8 cellular contexts compared by ENCODE assay signal in the genomic region with DNA sequence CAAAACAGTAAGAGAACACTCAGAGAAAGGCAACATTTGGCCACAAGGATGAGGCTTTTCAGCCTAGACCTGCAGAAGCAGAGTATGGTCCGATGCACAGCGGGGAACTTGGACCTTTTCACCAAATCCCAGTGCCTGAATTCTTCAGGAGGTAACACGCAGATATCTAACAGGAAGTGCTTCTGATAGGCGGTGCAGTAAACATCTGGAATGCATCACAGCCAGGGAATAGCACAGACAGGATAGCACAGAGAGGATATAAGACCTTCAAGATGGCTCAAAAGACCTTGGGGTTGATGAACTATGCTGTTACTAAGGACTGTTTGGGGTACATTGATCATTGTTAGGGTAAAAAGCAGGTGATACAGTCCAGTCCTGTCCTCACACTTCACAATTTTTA. TPM values are rescaled to one million over a fixed set of nuclear protein-coding genes. Genes with fewer than 3 reads are reported as not detected.
DNase-seq lines count a peak whose midpoint lies in the region; ATAC-seq and TF ChIP-seq lines count a peak whose summit lies in the region.

No MANE protein-coding gene starts in this region.

- peaks cover 66% of the 10 kb centered on the region for H3K79me2 ChIP-seq in ACC112 (ENCODE audit: control insufficient read depth, insufficient read depth, low read length, unreplicated experiment)

- H3K36me3 ChIP-seq in ACC112 (ENCODE audit: insufficient read depth, low read length) (peaks cover 6% of the 10 kb centered on the region; the same call in 1 of the 2 replicates), HEK293 (ENCODE audit: control insufficient read depth in 2 of 2, insufficient read depth in 1 of 2, low read length in 2 of 2) (peaks cover 10 to 54% of the 10 kb centered on the region in 2 experiments; a peak in 2 of 3 replicates)

- H3K4me3 ChIP-seq in ACC112 (ENCODE audit: low read depth, low read length) (peak overlapping the region; percentile 91), HEK293 (ENCODE audit: low read depth, low read length) (peak overlapping the region; percentile 95; the same call in 1 of the 2 replicates), cardiac fibroblast (replicated peaks in 1 of 2; ENCODE audit: low read depth in 2 of 2, low read length in 2 of 2) (peak overlapping the region; percentile 96 to 97), mononuclear cell (ENCODE audit: low read length) (peak overlapping the region; percentile 92)

- H3K27me3 ChIP-seq in ACC112 (ENCODE audit: insufficient read depth, low read length) = no peaks in the 10 kb centered on the region
- no peaks in the 10 kb centered on the region for H3K27me3 ChIP-seq in mononuclear cell (ENCODE audit: insufficient read depth, low read length)

- TF ChIP-seq CTCF in HEK293 (tag by site-specific recombination; IDR thresholded peaks at IDR 0.05) (no peak), cardiac fibroblast (IDR thresholded peaks at IDR 0.05; ENCODE audit: low read depth, low read length) (no peak), omental fat pad (IDR thresholded peaks at IDR 0.05) (no peak)

- POLR2A ChIA-PET in HEK293 (lab: Yijun Ruan, JAX) = interaction anchor here (0.6 to 4.6 kb wide), 3 partner anchors 56 to 125 kb away, joined by 3 to 23 read pairs (median 4); a partner anchor contains a TSS

- H3K27ac ChIP-seq in ACC112 (ENCODE audit: low read depth, low read length) (no peak overlapping the region), HEK293 (ENCODE audit: extremely low read depth, low read depth, low read length) (no peak overlapping the region)

- H2AFZ ChIP-seq in ACC112 (ENCODE audit: low read length, unreplicated experiment) = no peak overlapping the region

- CTCF ChIA-PET in HEK293 (lab: Yijun Ruan, JAX) = interaction anchor here (0.6 to 2.4 kb wide), 11 partner anchors 12 to 271 kb away, joined by 3 to 7 read pairs (median 4); a partner anchor contains a TSS

- peaks cover 59% of the 10 kb centered on the region for H3K4me1 ChIP-seq in ACC112 (ENCODE audit: control insufficient read depth, insufficient read depth, low read length, unreplicated experiment)
- peaks cover 17% of the 10 kb centered on the region for H3K4me1 ChIP-seq in HEK293 (ENCODE audit: control insufficient read depth, insufficient read depth, low read length)
- peaks cover 74% of the 10 kb centered on the region for H3K4me1 ChIP-seq in mononuclear cell (ENCODE audit: insufficient read depth, low read length)

- ATAC-seq in omental fat pad (ENCODE audit: low FRiP score) = no peak
- no peak for ATAC-seq in GM21619 (IDR thresholded peaks at IDR 0.05; ENCODE audit: unreplicated experiment)

- H3K9me3 ChIP-seq in HEK293 (ENCODE audit: control insufficient read depth, insufficient read depth, low read depth, low read length) (no peaks in the 10 kb centered on the region), mononuclear cell (ENCODE audit: low read depth, low read length) (no peaks in the 10 kb centered on the region)

- DNase-seq in cardiac fibroblast (ENCODE audit: low read depth in 2 of 2) (peak in 1 of 2 donors; percentile 39), NCI-H1436 treated with DMSO at 0.1 percent for 48 hours (lab: John Stamatoyannopoulos, UW) (no peak), omental fat pad (ENCODE audit: low spot score) (no peak), kidney glomerular epithelial cell (lab: John Stamatoyannopoulos, UW) (no peak)

TF ChIP-seq in HEK293, 187 proteins besides CTCF, POLR2A, EP300 and RAD21:
- TF ChIP-seq ZNF600 (tag by site-specific recombination; IDR thresholded peaks at IDR 0.05) (no peak), ZNF221 (tag by site-specific recombination; IDR thresholded peaks at IDR 0.05; ENCODE audit: borderline replicate concordance) (no peak), ZFHX2 (tag by site-specific recombination; conservative IDR thresholded peaks at IDR 0.05) (no peak), ZNF311 (tag by site-specific recombination; IDR thresholded peaks at IDR 0.05; ENCODE audit: borderline replicate concordance) (no peak), ZNF555 (tag by site-specific recombination; conservative IDR thresholded peaks at IDR 0.05) (no peak), ZNF624 (tag by site-specific recombination; IDR thresholded peaks at IDR 0.05) (no peak), ZNF350 (tag by site-specific recombination; IDR thresholded peaks at IDR 0.05) (no peak), ZNF514 (tag by site-specific recombination; IDR thresholded peaks at IDR 0.05) (no peak), ZFP69B (tag by site-specific recombination; IDR thresholded peaks at IDR 0.05) (no peak), ZNF394 (tag by site-specific recombination; IDR thresholded peaks at IDR 0.05; ENCODE audit: borderline replicate concordance) (no peak), ZNF23 (tag by site-specific recombination; IDR thresholded peaks at IDR 0.05; ENCODE audit: borderline replicate concordance) (no peak), ZNF776 (tag by site-specific recombination; IDR thresholded peaks at IDR 0.05; ENCODE audit: borderline replicate concordance) (no peak), ZBTB48 (tag by site-specific recombination; IDR thresholded peaks at IDR 0.05) (no peak), KLF9 (tag by site-specific recombination; IDR thresholded peaks at IDR 0.05; ENCODE audit: low read depth) (no peak), ZNF623 (tag by site-specific recombination; IDR thresholded peaks at IDR 0.05) (no peak), ZFP37 (tag by site-specific recombination; IDR thresholded peaks at IDR 0.05) (no peak)
- TF ChIP-seq, protein P1, sequence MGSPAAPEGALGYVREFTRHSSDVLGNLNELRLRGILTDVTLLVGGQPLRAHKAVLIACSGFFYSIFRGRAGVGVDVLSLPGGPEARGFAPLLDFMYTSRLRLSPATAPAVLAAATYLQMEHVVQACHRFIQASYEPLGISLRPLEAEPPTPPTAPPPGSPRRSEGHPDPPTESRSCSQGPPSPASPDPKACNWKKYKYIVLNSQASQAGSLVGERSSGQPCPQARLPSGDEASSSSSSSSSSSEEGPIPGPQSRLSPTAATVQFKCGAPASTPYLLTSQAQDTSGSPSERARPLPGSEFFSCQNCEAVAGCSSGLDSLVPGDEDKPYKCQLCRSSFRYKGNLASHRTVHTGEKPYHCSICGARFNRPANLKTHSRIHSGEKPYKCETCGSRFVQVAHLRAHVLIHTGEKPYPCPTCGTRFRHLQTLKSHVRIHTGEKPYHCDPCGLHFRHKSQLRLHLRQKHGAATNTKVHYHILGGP (tag by site-specific recombination; IDR thresholded peaks at IDR 0.05) = no peak
- TF ChIP-seq, protein P2, sequence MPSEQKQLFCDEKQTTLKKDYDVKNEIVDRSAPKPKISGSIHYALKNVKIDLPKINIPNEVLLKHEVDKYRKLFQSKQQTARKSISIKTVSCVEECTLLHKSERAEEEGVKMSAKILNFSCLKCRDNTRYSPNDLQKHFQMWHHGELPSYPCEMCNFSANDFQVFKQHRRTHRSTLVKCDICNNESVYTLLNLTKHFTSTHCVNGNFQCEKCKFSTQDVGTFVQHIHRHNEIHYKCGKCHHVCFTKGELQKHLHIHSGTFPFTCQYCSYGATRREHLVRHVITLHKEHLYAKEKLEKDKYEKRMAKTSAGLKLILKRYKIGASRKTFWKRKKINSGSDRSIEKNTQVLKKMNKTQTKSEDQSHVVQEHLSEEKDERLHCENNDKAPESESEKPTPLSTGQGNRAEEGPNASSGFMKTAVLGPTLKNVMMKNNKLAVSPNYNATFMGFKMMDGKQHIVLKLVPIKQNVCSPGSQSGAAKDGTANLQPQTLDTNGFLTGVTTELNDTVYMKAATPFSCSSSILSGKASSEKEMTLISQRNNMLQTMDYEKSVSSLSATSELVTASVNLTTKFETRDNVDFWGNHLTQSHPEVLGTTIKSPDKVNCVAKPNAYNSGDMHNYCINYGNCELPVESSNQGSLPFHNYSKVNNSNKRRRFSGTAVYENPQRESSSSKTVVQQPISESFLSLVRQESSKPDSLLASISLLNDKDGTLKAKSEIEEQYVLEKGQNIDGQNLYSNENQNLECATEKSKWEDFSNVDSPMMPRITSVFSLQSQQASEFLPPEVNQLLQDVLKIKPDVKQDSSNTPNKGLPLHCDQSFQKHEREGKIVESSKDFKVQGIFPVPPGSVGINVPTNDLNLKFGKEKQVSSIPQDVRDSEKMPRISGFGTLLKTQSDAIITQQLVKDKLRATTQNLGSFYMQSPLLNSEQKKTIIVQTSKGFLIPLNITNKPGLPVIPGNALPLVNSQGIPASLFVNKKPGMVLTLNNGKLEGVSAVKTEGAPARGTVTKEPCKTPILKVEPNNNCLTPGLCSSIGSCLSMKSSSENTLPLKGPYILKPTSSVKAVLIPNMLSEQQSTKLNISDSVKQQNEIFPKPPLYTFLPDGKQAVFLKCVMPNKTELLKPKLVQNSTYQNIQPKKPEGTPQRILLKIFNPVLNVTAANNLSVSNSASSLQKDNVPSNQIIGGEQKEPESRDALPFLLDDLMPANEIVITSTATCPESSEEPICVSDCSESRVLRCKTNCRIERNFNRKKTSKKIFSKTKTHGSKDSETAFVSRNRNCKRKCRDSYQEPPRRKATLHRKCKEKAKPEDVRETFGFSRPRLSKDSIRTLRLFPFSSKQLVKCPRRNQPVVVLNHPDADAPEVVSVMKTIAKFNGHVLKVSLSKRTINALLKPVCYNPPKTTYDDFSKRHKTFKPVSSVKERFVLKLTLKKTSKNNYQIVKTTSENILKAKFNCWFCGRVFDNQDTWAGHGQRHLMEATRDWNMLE (tag by site-specific recombination; conservative IDR thresholded peaks at IDR 0.05; ENCODE audit: low read depth) = no peak

RNA-seq across cellular contexts. Expression of a gene that starts 1.7 kb away (rescaled TPM):
- 51.6 TPM for total RNA-seq in mononuclear cell
- total RNA-seq in omental fat pad = 10 to 100 TPM; 34.5 to 52.1 (median 43.2) TPM

RNA-seq across cellular contexts. Expression of a gene that starts 1.9 kb away (rescaled TPM):
- total RNA-seq in mononuclear cell (65.4 TPM), omental fat pad (100 to 1,000 TPM in 3 of 4 donors, 10 to 100 TPM in 1; 80.9 to 117 (median 105) TPM)

RNA-seq across cellular contexts. Expression of a gene that starts 41.3 kb away (rescaled TPM):
- 80.5 TPM for total RNA-seq in mononuclear cell
- total RNA-seq in omental fat pad = 10 to 100 TPM; 64.8 to 97.7 (median 84.3) TPM

RNA-seq across cellular contexts. Expression of a gene that starts 55.5 kb away (rescaled TPM):
- total RNA-seq in mononuclear cell = 96.8 TPM
- total RNA-seq in omental fat pad = 100 to 1,000 TPM; 116 to 149 (median 125) TPM
